ENCODE assay signal across 15 cellular contexts in genomic region chr5:138230261-138230660, GRCh38. TPM values are rescaled to one million over a fixed set of nuclear protein-coding genes. Genes with fewer than 3 reads are reported as not detected.
A peak's percentile ranks its signal among the peaks of the same experiment; 100 is the strongest.
DNase-seq lines count a peak whose midpoint lies in the region; ATAC-seq, FAIRE-seq and TF ChIP-seq lines count a peak whose summit lies in the region.
"Had no signal": no experiment of that assay in that cellular context is flagged by ENCODE, and none has a peak within 500 bp of the region (broad histone marks: within the 10 kb centered on the region; RNA-seq: fewer than 3 reads in every experiment).

No MANE protein-coding gene starts in this region.

- H3K4me1 ChIP-seq in pancreas: peaks cover 0 to 10% (median 5%) of the 10 kb centered on the region in 3 donors

- FAIRE-seq in pancreas (lab: Jason Lieb, UNC): no peak

- H3K9me3 ChIP-seq in pancreas: no peaks in the 10 kb centered on the region

- H3K36me3 ChIP-seq in pancreas: no peaks in the 10 kb centered on the region

- TF ChIP-seq CTCF in fibroblast of mammary gland (conservative IDR thresholded peaks at IDR 0.05; ENCODE audit: control insufficient read depth, insufficient read depth, low read depth, low read length): no peak
- TF ChIP-seq CTCF in pancreas (IDR thresholded peaks at IDR 0.05): no peak

- intact Hi-C loops in pancreas (cut with DNase I): no loop called here

- no peak overlapping the region for H3K4me3 ChIP-seq in fibroblast of mammary gland (ENCODE audit: control insufficient read depth, low read depth, low read length)
- H3K4me3 ChIP-seq in pancreas: no peak overlapping the region

- H3K27ac ChIP-seq in pancreas (peak overlapping the region in 1 of 4 donors; percentile 41), caudate nucleus (ENCODE audit: low read depth, low read length) (no peak overlapping the region)

- peak in 3 of 4 donors; percentile 56 to 70 (median 69) for ATAC-seq in pancreas
- ATAC-seq: T-cell had no signal

- no peaks in the 10 kb centered on the region for H3K27me3 ChIP-seq in pancreas

- DNase-seq in EH (ENCODE audit: low read depth): peak; percentile 69
- peak; percentile 60 for DNase-seq in RPMI7951 (ENCODE audit: low read depth)
- DNase-seq in fibroblast of mammary gland (ENCODE audit: low read depth): peak; percentile 47
- no peak for DNase-seq in pancreas
- no peak for DNase-seq in DMS114 treated with DMSO at 0.1 percent for 48 hours (lab: John Stamatoyannopoulos, UW; ENCODE audit: unreplicated experiment)
- DNase-seq in NCI-H2107 (lab: John Stamatoyannopoulos, UW): no peak
- DNase-seq in mesenteric fat pad (ENCODE audit: low spot score): no peak
- no peak for DNase-seq in caudate nucleus (lab: John Stamatoyannopoulos, UW)
- DNase-seq: C1 segment of cervical spinal cord; cerebellar nuclear complex; Kasumi-1; stimulated activated CD4-positive, alpha-beta T cell treated with anti-CD3 and anti-CD28 coated beads, Interleukin-4, amount 100 ng/mL, for 4 hours; stimulated activated naive CD4-positive, alpha-beta T cell treated with Interleukin-2 at 50 U/mL for 16 hours; T-cell had no signal

RNA-seq across cellular contexts. Expression of gene CDC23, which starts 17.1 kb away (rescaled TPM):
- total RNA-seq in RPMI7951 (2014; rRNA removed; shearing (Covaris generic)): 26.2 and 35.2 TPM in 2 replicates
- total RNA-seq in pancreas: 10 to 100 TPM in 1 of 6 donors, 1 to 10 TPM in 5; 5.2 to 12.1 (median 8.1) TPM
- polyA plus RNA-seq in pancreas: 10 to 100 TPM in 1 of 2 donors, 1 to 10 TPM in 1; 4.8 to 10.5 TPM
- total RNA-seq in mesenteric fat pad: 18.1 TPM

RNA-seq across cellular contexts. Expression of gene GFRA3, which starts 44.2 kb away (rescaled TPM):
- total RNA-seq in RPMI7951 (2014; rRNA removed; shearing (Covaris generic)): not detected in 2 replicates
- total RNA-seq in pancreas: 1 to 10 TPM; 1.0 to 2.6 (median 1.3) TPM
- polyA plus RNA-seq in pancreas: under 1 TPM; 0.47 to 0.57 TPM
- total RNA-seq in mesenteric fat pad: not detected
- total RNA-seq: pulmonary artery endothelial cell, T-cell had no signal

RNA-seq across cellular contexts. Expression of gene KIF20A, which starts 51.3 kb away (rescaled TPM):
- total RNA-seq in RPMI7951 (2014; rRNA removed; shearing (Covaris generic)): 161 and 183 TPM in 2 replicates
- total RNA-seq in pancreas (1 to 10 TPM in 1 of 6 donors, under 1 TPM in 4, not detected in 1; 0.25 to 1.0 (median 0.32) TPM), mesenteric fat pad (not detected)
- polyA plus RNA-seq in pancreas: under 1 TPM; 0.05 to 0.19 TPM

RNA-seq across cellular contexts. Expression of gene BRD8, which starts 51.8 kb away (rescaled TPM):
- total RNA-seq in RPMI7951 (2014; rRNA removed; shearing (Covaris generic)): 34.3 and 48.4 TPM in 2 replicates
- total RNA-seq in pancreas (10 to 100 TPM; 18.1 to 42.1 (median 29.4) TPM), mesenteric fat pad (23.8 TPM)
- 10 to 100 TPM; 49.7 to 69.7 TPM for polyA plus RNA-seq in pancreas

Comparison
In these comparisons a context has a peak if more than half of its experiments do, and no peak if none do; other contexts are left out.
1. DNase-seq: peak in EH (single experiment), RPMI7951 (single experiment) and fibroblast of mammary gland (single experiment); none in pancreas (0 of 6), DMS114 treated with DMSO at 0.1 percent for 48 hours (single experiment), NCI-H2107 (single experiment), mesenteric fat pad (single experiment) and caudate nucleus (0 of 61).
2. RNA of gene KIF20A, which starts 51.3 kb away (total RNA-seq): 161 to 183 TPM in RPMI7951; 0.25 to 1.0 TPM in pancreas and not detected in mesenteric fat pad (single experiment); every median in the first group is over 10 times any median in the second.